21 cellular contexts compared by ENCODE assay signal in genomic region chr17:10814083-10814482, GRCh38. TPM values are rescaled to one million over a fixed set of nuclear protein-coding genes. Genes with fewer than 3 reads are reported as not detected.
DNase-seq lines count a peak whose midpoint lies in the region; ATAC-seq and TF ChIP-seq lines count a peak whose summit lies in the region.
"Had no signal": no experiment of that assay in that cellular context is flagged by ENCODE, and none has a peak within 500 bp of the region (broad histone marks: within the 10 kb centered on the region; RNA-seq: fewer than 3 reads in every experiment).

No MANE protein-coding gene starts in this region.

- no peaks in the 10 kb centered on the region for H3K79me2 ChIP-seq in MM.1S (ENCODE audit: low read length)

- H3K9me2 ChIP-seq in MM.1S (replicated peaks; ENCODE audit: insufficient read depth, low read length), result no peaks in the 10 kb centered on the region

- intact Hi-C loops in left colon (cut with DNase I, micrococcal nuclease) (no loop called here), transverse colon (cut with DNase I; ENCODE audit: low total_unique reads) (loop anchor here (5.0 kb wide), 1 partner anchor 1353 kb away; no protein-coding TSS in a partner anchor)

- peak; percentile 68 for ATAC-seq in left colon
- ATAC-seq in GM18861 (IDR thresholded peaks at IDR 0.05; ENCODE audit: unreplicated experiment), result no peak
- ATAC-seq: GM12878 had no signal

- H3F3A ChIP-seq in MM.1S (ENCODE audit: insufficient read depth, low read length), result no peaks in the 10 kb centered on the region

- no peak overlapping the region for H2AFZ ChIP-seq in MM.1S (ENCODE audit: low read length)

- H3K9ac ChIP-seq in mucosa of rectum (ENCODE audit: low read depth in 1 of 2, low read length in 2 of 2) (peak overlapping the region in 1 of 2 donors; percentile 26), MM.1S (ENCODE audit: low read length) (no peak overlapping the region)

- DNase-seq in NCI-H2171 treated with DMSO at 0.1 percent for 48 hours (lab: John Stamatoyannopoulos, UW) (peak; percentile 20), NCI-H2171 (lab: John Stamatoyannopoulos, UW) (no peak), left colon (peak in 1 of 2 donors; percentile 52), transverse colon (peak; percentile 60), dermis blood vessel endothelial cell (no peak), MM.1S (no peak)
- DNase-seq: C1 segment of cervical spinal cord; Calu3; CD4-positive, alpha-beta memory T cell; COR-L47; DMS79; EL; GDM1; GOT3; HFFc6 had no signal

- peak; percentile 33 for TF ChIP-seq POLR2A in transverse colon (IDR thresholded peaks at IDR 0.05)

- TF ChIP-seq CTCF in transverse colon (IDR thresholded peaks at IDR 0.05) (no peak), MM.1S (IDR thresholded peaks at IDR 0.05; ENCODE audit: low read length) (no peak)

- peak overlapping the region in 1 of 2 donors; percentile 20 for H3K4me3 ChIP-seq in mucosa of rectum (ENCODE audit: low read length in 2 of 2)
- H3K4me3 ChIP-seq in transverse colon, result no peak overlapping the region
- no peak overlapping the region for H3K4me3 ChIP-seq in MM.1S (ENCODE audit: low read length)
- H3K4me3 ChIP-seq: GM12878, HAP-1 had no signal

- TF ChIP-seq EP300 in transverse colon (IDR thresholded peaks at IDR 0.05; ENCODE audit: low read depth), result no peak

- in situ Hi-C loops in transverse colon (cut with MboI; ENCODE audit: low pct_ligation_motif_present in 1 of 4, low pct_unique_long_range_greater_than_20kb in 1 of 4, low sequenced_read_pairs in 3 of 4), result no loop called here

- peaks cover 24 to 27% of the 10 kb centered on the region in 2 donors for H3K4me1 ChIP-seq in mucosa of rectum (ENCODE audit: control insufficient read depth in 2 of 2, insufficient read depth in 2 of 2, low read length in 2 of 2)
- peaks cover 3 to 41% (median 29%) of the 10 kb centered on the region in 4 donors for H3K4me1 ChIP-seq in transverse colon
- no peaks in the 10 kb centered on the region for H3K4me1 ChIP-seq in MM.1S (ENCODE audit: low read length)
- H3K4me1 ChIP-seq: HAP-1 had no signal

- WGBS in transverse colon (ENCODE audit: low coverage in 1 of 2), 2 donors, result 8 to 23% methylated on average over 1 of the region's 1 CpG

- H3K27ac ChIP-seq in mucosa of rectum (ENCODE audit: low read depth in 2 of 2, low read length in 2 of 2) (peak overlapping the region; percentile 77 to 85), transverse colon (peak overlapping the region; percentile 66 to 83 (median 80)), MM.1S (ENCODE audit: low read length) (no peak overlapping the region)

- H4K20me1 ChIP-seq in MM.1S (ENCODE audit: insufficient read depth, low read length), result no peaks in the 10 kb centered on the region

- H3K36me3 ChIP-seq in mucosa of rectum (ENCODE audit: control insufficient read depth in 2 of 2, insufficient read depth in 2 of 2, low read length in 2 of 2), result no peaks in the 10 kb centered on the region
- no peaks in the 10 kb centered on the region for H3K36me3 ChIP-seq in transverse colon
- H3K36me3 ChIP-seq in MM.1S (replicated peaks; ENCODE audit: insufficient read depth, low read length), result no peaks in the 10 kb centered on the region
- H3K36me3 ChIP-seq: HAP-1 had no signal

- no peaks in the 10 kb centered on the region for H3K27me3 ChIP-seq in mucosa of rectum (ENCODE audit: control insufficient read depth in 2 of 2, insufficient read depth in 2 of 2, low read length in 2 of 2)
- no peaks in the 10 kb centered on the region for H3K27me3 ChIP-seq in transverse colon
- H3K27me3 ChIP-seq in MM.1S (replicated peaks; ENCODE audit: insufficient read depth, low read length), result peaks cover 7% of the 10 kb centered on the region; the same call in 1 of the 2 replicates

- H3K4me2 ChIP-seq in MM.1S (ENCODE audit: low read depth, low read length), result no peak overlapping the region

- H3K9me3 ChIP-seq in mucosa of rectum (ENCODE audit: control insufficient read depth in 2 of 2, low read length in 2 of 2), result no peaks in the 10 kb centered on the region
- no peaks in the 10 kb centered on the region for H3K9me3 ChIP-seq in transverse colon
- no peaks in the 10 kb centered on the region for H3K9me3 ChIP-seq in MM.1S (replicated peaks; ENCODE audit: insufficient read depth, low read length)
- H3K9me3 ChIP-seq: HAP-1 had no signal

RNA-seq across cellular contexts. Expression of gene TMEM238L, which starts 10.2 kb away (rescaled TPM):
- total RNA-seq in left colon (10 to 100 TPM; 89.7 to 95.0 TPM), transverse colon (10 to 100 TPM; 34.4 to 66.5 (median 42.5) TPM), dermis blood vessel endothelial cell (not detected in 2 replicates)
- total RNA-seq: A172; A673; Calu3; CD4-positive, alpha-beta memory T cell; GM12878; HFFc6 had no signal

RNA-seq across cellular contexts. Expression of gene PIRT, which starts 23.8 kb away (rescaled TPM):
- total RNA-seq in left colon (1 to 10 TPM in 1 of 2 donors, under 1 TPM in 1; 0.58 to 1.1 TPM), transverse colon (1 to 10 TPM in 3 of 4 donors, not detected in 1; 2.4 to 6.4 (median 2.5) TPM), dermis blood vessel endothelial cell (not detected in 2 replicates)
- total RNA-seq: A172; A673; Calu3; CD4-positive, alpha-beta memory T cell; GM12878; HFFc6 had no signal

Comparison
In these comparisons a context has a peak if more than half of its experiments do, and no peak if none do; other contexts are left out.
1. DNase-seq: peak in NCI-H2171 treated with DMSO at 0.1 percent for 48 hours (single experiment) and transverse colon (single experiment); none in NCI-H2171 (single experiment), dermis blood vessel endothelial cell (single experiment) and MM.1S (single experiment).
2. RNA of gene TMEM238L, which starts 10.2 kb away (total RNA-seq): 89.7 to 95.0 TPM in left colon and 34.4 to 66.5 TPM in transverse colon; not detected in dermis blood vessel endothelial cell; every median in the first group is over 10 times any median in the second.